Comparison of ENCODE assay signal across 1 cellular context in the genomic region with DNA sequence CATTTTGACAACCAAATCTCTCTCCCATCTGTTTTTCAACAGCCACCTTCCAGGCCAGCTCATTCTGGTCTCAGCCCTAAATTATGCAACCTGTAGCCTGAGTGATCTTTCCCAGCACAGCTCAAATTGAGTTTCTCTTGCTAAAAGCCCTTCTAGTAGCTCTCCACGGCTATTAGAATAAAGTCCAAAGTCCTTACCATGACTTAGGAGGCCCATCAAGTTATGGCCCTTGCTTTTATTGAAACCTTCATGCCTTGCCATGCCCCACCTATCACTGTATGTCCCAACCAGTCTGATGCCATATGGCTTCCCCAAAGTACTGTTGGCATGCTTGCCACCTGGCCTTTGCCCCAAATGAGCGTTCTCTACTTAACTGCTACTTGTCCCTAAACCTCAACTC.
TF ChIP-seq lines count a peak whose summit lies in the region.

No MANE protein-coding gene starts in this region.

TF ChIP-seq in liver, 16 proteins besides CTCF, POLR2A, EP300 and RAD21 (continued from another document):
- TF ChIP-seq, protein P1, sequence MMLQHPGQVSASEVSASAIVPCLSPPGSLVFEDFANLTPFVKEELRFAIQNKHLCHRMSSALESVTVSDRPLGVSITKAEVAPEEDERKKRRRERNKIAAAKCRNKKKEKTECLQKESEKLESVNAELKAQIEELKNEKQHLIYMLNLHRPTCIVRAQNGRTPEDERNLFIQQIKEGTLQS (IDR thresholded peaks at IDR 0.05): no peak
- TF ChIP-seq, protein P2, sequence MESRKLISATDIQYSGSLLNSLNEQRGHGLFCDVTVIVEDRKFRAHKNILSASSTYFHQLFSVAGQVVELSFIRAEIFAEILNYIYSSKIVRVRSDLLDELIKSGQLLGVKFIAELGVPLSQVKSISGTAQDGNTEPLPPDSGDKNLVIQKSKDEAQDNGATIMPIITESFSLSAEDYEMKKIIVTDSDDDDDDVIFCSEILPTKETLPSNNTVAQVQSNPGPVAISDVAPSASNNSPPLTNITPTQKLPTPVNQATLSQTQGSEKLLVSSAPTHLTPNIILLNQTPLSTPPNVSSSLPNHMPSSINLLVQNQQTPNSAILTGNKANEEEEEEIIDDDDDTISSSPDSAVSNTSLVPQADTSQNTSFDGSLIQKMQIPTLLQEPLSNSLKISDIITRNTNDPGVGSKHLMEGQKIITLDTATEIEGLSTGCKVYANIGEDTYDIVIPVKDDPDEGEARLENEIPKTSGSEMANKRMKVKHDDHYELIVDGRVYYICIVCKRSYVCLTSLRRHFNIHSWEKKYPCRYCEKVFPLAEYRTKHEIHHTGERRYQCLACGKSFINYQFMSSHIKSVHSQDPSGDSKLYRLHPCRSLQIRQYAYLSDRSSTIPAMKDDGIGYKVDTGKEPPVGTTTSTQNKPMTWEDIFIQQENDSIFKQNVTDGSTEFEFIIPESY (IDR thresholded peaks at IDR 0.05): no peak
- no peak for TF ChIP-seq FOXA1 (IDR thresholded peaks at IDR 0.05)
- no peak for TF ChIP-seq EGR1 (IDR thresholded peaks at IDR 0.05; ENCODE audit: low read depth in 2 of 2)
- TF ChIP-seq GABPA (IDR thresholded peaks at IDR 0.05 in 1 of 2, conservative IDR thresholded peaks at IDR 0.05 in 1 of 2): no peak
- no peak for TF ChIP-seq TAF1 (conservative IDR thresholded peaks at IDR 0.05)
